9 cellular contexts compared by ENCODE assay signal in the genomic region with DNA sequence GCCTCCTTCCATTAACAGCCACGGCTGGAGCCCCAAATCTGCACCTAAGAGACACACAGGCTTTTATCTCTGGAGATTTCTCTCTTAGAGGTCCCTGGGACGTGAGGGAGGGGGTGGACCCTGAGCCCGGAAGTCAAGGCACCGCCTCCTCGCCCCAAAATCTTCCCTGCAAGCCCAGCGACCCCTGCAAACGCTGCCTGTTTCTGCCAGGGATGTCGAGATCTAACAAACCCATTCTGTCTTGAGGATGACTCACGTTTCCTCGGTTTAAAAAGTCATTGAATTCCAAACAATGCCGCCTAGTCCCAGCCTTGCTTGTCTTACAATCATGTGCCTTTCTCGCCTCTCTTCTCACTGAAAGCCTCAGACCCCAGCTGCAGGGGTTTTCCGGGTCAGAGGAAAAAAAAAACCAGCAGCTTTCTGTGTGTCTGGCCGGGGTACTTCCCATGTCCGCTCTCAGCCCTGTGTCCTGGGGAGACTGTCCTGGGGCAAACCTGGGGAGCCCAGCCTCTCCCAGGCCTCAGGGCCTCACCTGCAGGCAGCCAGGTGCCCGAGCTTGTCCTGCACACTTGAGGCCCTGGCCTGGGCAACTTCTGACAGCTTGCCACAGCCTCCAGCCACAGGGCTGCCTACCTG. TPM values are rescaled to one million over a fixed set of nuclear protein-coding genes. Genes with fewer than 3 reads are reported as not detected.
A peak's percentile ranks its signal among the peaks of the same experiment; 100 is the strongest.
DNase-seq lines count a peak whose midpoint lies in the region; FAIRE-seq and TF ChIP-seq lines count a peak whose summit lies in the region.
"Had no signal": no experiment of that assay in that cellular context is flagged by ENCODE, and none has a peak within 500 bp of the region (broad histone marks: within the 10 kb centered on the region; RNA-seq: fewer than 3 reads in every experiment).

No MANE protein-coding gene starts in this region.

- no peaks in the 10 kb centered on the region for H3K27me3 ChIP-seq in PC-9 (ENCODE audit: insufficient read depth, low read depth)
- H3K27me3 ChIP-seq in transverse colon: no peaks in the 10 kb centered on the region

- H3K9me3 ChIP-seq in PC-9 (ENCODE audit: insufficient read depth, low read depth): no peaks in the 10 kb centered on the region
- no peaks in the 10 kb centered on the region for H3K9me3 ChIP-seq in transverse colon

- TF ChIP-seq CTCF in PC-9 (conservative IDR thresholded peaks at IDR 0.05) (no peak), transverse colon (IDR thresholded peaks at IDR 0.05) (no peak)

- H3K27ac ChIP-seq in PC-9 (peak overlapping the region; percentile 54), transverse colon (peak overlapping the region in 3 of 4 donors; percentile 4 to 48 (median 46))

- H3K79me2 ChIP-seq in PC-9 (ENCODE audit: low read depth): no peaks in the 10 kb centered on the region

- peak overlapping the region; percentile 73 for H2AFZ ChIP-seq in PC-9

- H3K36me3 ChIP-seq in PC-9 (ENCODE audit: low read depth): no peaks in the 10 kb centered on the region
- H3K36me3 ChIP-seq in transverse colon: peaks cover 0 to 1% (median 0%) of the 10 kb centered on the region in 4 donors

- H3K4me1 ChIP-seq in PC-9 (replicated peaks; ENCODE audit: insufficient read depth) (peaks cover 28% of the 10 kb centered on the region), transverse colon (peaks cover 0 to 17% (median 7%) of the 10 kb centered on the region in 4 donors)

- H3K4me3 ChIP-seq in PC-9 (no peak overlapping the region), transverse colon (no peak overlapping the region)

- POLR2A ChIA-PET in PC-9 (lab: Charles Lee; ENCODE audit: unreplicated experiment): interaction anchor here (0.8 kb wide), 1 partner anchor 32 kb away, joined by 9 read pairs; no protein-coding TSS in a partner anchor

- TF ChIP-seq POLR2A in GM12892 (IDR thresholded peaks at IDR 0.05; ENCODE audit: low read depth, low read length) (no peak), transverse colon (IDR thresholded peaks at IDR 0.05) (no peak)

- in situ Hi-C loops in transverse colon (cut with MboI; ENCODE audit: low pct_ligation_motif_present in 1 of 4, low pct_unique_long_range_greater_than_20kb in 1 of 4, low sequenced_read_pairs in 3 of 4): no loop called here

- CTCF ChIA-PET in PC-9 (lab: Charles Lee): no interaction called here

- no peaks in the 10 kb centered on the region for H3K9me2 ChIP-seq in PC-9 (ENCODE audit: insufficient read depth)

- H3K4me2 ChIP-seq in PC-9: peak overlapping the region; percentile 59

- BruUV-seq in PC-9 (replicated peaks; lab: Mats Ljungman, UMichigan): no TSS peak

- TF ChIP-seq EP300 in transverse colon (IDR thresholded peaks at IDR 0.05; ENCODE audit: low read depth): no peak

- DNase-seq in GM12892 (ENCODE audit: insufficient read length) (no peak), PC-9 (peak; percentile 53 to 63), dermis blood vessel endothelial cell (peak; percentile 98), lung microvascular endothelial cell (ENCODE audit: low read depth in 2 of 2) (peak; percentile 37 to 97), transverse colon (peak; percentile 7), HuH-7 (ENCODE audit: low spot score) (no peak), NCI-H2107 (lab: John Stamatoyannopoulos, UW) (no peak), UCSD-AML1 (lab: John Stamatoyannopoulos, UW; ENCODE audit: unreplicated experiment) (no peak)

- FAIRE-seq in GM12892 (lab: Jason Lieb, UNC): peak; percentile 42
- FAIRE-seq: TTC549 had no signal

- H3F3A ChIP-seq in PC-9 (ENCODE audit: insufficient read depth, low read depth): peaks cover 30% of the 10 kb centered on the region

- H4K20me1 ChIP-seq in PC-9 (ENCODE audit: insufficient read depth): no peaks in the 10 kb centered on the region

- WGBS in transverse colon (ENCODE audit: low coverage in 1 of 2), 2 donors: 51% methylated on average over 16 of the region's 16 CpGs; no CpG with 5 or more reads in 1 of the 2 donors

- intact Hi-C loops in PC-9 (cut with micrococcal nuclease; ENCODE audit: unreplicated experiment) (no loop called here), transverse colon (cut with DNase I; ENCODE audit: low total_unique reads) (no loop called here)

RNA-seq across cellular contexts. Expression of a gene that starts 15.4 kb away (rescaled TPM):
- 20.3 TPM for polyA plus RNA-seq in GM12892 (2012; ENCODE audit: missing spikeins)
- total RNA-seq in PC-9 (2021): 19.8 and 23.6 TPM in 2 replicates
- total RNA-seq in dermis blood vessel endothelial cell: 85.3 and 106 TPM in 2 replicates
- 40.3 and 47.9 TPM in 2 replicates for total RNA-seq in lung microvascular endothelial cell
- total RNA-seq in transverse colon: 10 to 100 TPM; 10.3 to 39.6 (median 36.5) TPM

RNA-seq across cellular contexts. Expression of a gene that starts 24.1 kb away (rescaled TPM):
- polyA plus RNA-seq in GM12892 (2012; ENCODE audit: missing spikeins): 0.64 TPM
- 1.8 and 2.8 TPM in 2 replicates for total RNA-seq in PC-9 (2021)
- total RNA-seq in dermis blood vessel endothelial cell: 13.8 and 16.9 TPM in 2 replicates
- 5.2 and 6.3 TPM in 2 replicates for total RNA-seq in lung microvascular endothelial cell
- total RNA-seq in transverse colon: 10 to 100 TPM in 2 of 4 donors, 1 to 10 TPM in 2; 4.4 to 13.5 (median 9.6) TPM

Comparison
In these comparisons a context has a peak if more than half of its experiments do, and no peak if none do; other contexts are left out.
1. DNase-seq: peak in PC-9 (2 of 2), dermis blood vessel endothelial cell (single experiment), lung microvascular endothelial cell (2 of 2) and transverse colon (single experiment); none in GM12892 (single experiment), HuH-7 (single experiment), NCI-H2107 (single experiment) and UCSD-AML1 (single experiment).